In the genomic region with DNA sequence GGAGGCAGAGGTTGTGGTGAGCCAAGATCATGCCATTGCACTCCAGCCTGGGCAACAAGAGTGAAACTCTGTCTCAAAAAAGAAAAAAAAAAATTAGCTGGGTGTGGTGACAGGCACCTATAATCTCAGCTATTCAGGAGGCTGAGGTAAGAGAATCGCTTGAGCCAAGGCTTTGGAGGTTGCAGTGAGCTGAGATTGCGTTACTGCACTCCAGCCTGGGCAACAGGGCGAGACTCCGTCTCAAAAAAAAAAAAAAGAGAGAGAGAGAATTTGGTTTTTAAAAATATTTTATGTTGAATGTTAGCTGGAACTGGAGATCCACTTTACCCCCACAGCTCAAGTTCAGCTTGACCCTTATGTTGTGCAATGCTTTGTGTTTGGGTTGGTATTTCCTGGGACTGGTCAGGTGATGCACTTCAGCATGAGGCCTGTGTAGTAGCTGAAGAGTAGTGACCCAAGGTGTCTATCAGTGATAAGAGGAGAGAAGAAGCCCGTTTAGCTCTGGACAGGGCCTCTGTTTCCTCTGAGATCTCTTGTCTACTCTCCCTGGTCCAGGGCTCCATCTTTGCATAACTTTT, we compare ENCODE assay signal across 1 cellular context.
A peak's percentile ranks its signal among the peaks of the same experiment; 100 is the strongest.
TF ChIP-seq lines count a peak whose summit lies in the region.

No MANE protein-coding gene starts in this region.

TF ChIP-seq in HepG2, 621 proteins besides CTCF, POLR2A, EP300 and RAD21 (continued from another document and continues in another):
- TF ChIP-seq RARA (CRISPR knock-in tag; IDR thresholded peaks at IDR 0.05) (peak; percentile 85), SMYD3 (CRISPR knock-in tag; IDR thresholded peaks at IDR 0.05) (no peak), BCL6 (CRISPR knock-in tag; IDR thresholded peaks at IDR 0.05) (peak; percentile 67), CEBPG (CRISPR knock-in tag; IDR thresholded peaks at IDR 0.05) (peak; percentile 97), HMG20A (CRISPR knock-in tag; IDR thresholded peaks at IDR 0.05; ENCODE audit: borderline replicate concordance) (peak; percentile 47; the same call in 1 of the 2 replicates), NFKBIZ (CRISPR knock-in tag; IDR thresholded peaks at IDR 0.05) (no peak), ZNF614 (CRISPR knock-in tag; IDR thresholded peaks at IDR 0.05; ENCODE audit: borderline replicate concordance) (peak; percentile 67; the same call in 1 of the 2 replicates), FLYWCH1 (CRISPR knock-in tag; IDR thresholded peaks at IDR 0.05) (no peak), FOXP1 (IDR thresholded peaks at IDR 0.05) (no peak), FOXP1 (CRISPR knock-in tag; IDR thresholded peaks at IDR 0.05) (peak; percentile 57), SIX4 (CRISPR knock-in tag; IDR thresholded peaks at IDR 0.05) (0 out of 2 replicates have a peak, but pooled peaks have one; percentile 21), ZNF782 (CRISPR knock-in tag; IDR thresholded peaks at IDR 0.05; ENCODE audit: borderline replicate concordance) (no peak), HOXA3 (CRISPR knock-in tag; IDR thresholded peaks at IDR 0.05) (peak; percentile 33; the same call in 1 of the 2 replicates), ZMYM4 (CRISPR knock-in tag; IDR thresholded peaks at IDR 0.05) (peak; percentile 59; the same call in 1 of the 2 replicates), HNRNPUL1 (IDR thresholded peaks at IDR 0.05; ENCODE audit: low read depth, low read length) (no peak), SSRP1 (CRISPR knock-in tag; IDR thresholded peaks at IDR 0.05) (no peak), SAP130 (CRISPR knock-in tag; IDR thresholded peaks at IDR 0.05; ENCODE audit: low read depth) (peak; percentile 86), ZNF441 (CRISPR knock-in tag; IDR thresholded peaks at IDR 0.05; ENCODE audit: borderline replicate concordance) (no peak), TEAD3 (CRISPR knock-in tag; optimal IDR thresholded peaks at IDR 0.05; ENCODE audit: borderline replicate concordance) (peak; percentile 96), ZNF607 (CRISPR knock-in tag; IDR thresholded peaks at IDR 0.05; ENCODE audit: borderline replicate concordance) (peak; percentile 30; the same call in 1 of the 2 replicates), PHF21A (CRISPR knock-in tag; IDR thresholded peaks at IDR 0.05) (peak; percentile 38; the same call in 1 of the 2 replicates), FOXA1 (IDR thresholded peaks at IDR 0.05) (no peak), FOXA1 (CRISPR knock-in tag; IDR thresholded peaks at IDR 0.05) (0 out of 2 replicates have a peak, but pooled peaks have one; percentile 11), HNF4A (CRISPR knock-in tag; IDR thresholded peaks at IDR 0.05) (peak; percentile 61), FOXK1 (CRISPR knock-in tag; IDR thresholded peaks at IDR 0.05; ENCODE audit: borderline replicate concordance, low read depth) (peak; percentile 77; the same call in 1 of the 2 replicates), GATAD2A (CRISPR knock-in tag; IDR thresholded peaks at IDR 0.05) (peak; percentile 81), ZFY (CRISPR knock-in tag; IDR thresholded peaks at IDR 0.05) (peak; percentile 58), NFRKB (IDR thresholded peaks at IDR 0.05) (no peak), ELF4 (CRISPR knock-in tag; IDR thresholded peaks at IDR 0.05; ENCODE audit: borderline replicate concordance) (no peak), NCOA2 (CRISPR knock-in tag; IDR thresholded peaks at IDR 0.05) (peak; percentile 29; the same call in 1 of the 2 replicates), PPARG (CRISPR knock-in tag; conservative IDR thresholded peaks at IDR 0.05) (peak; percentile 51; the same call in 1 of the 2 replicates), TCF7 (IDR thresholded peaks at IDR 0.05; ENCODE audit: low read depth) (no peak), IRF2 (CRISPR knock-in tag; IDR thresholded peaks at IDR 0.05) (peak; percentile 62), ZKSCAN1 (IDR thresholded peaks at IDR 0.05; ENCODE audit: low read length) (no peak), ZNF382 (CRISPR knock-in tag; IDR thresholded peaks at IDR 0.05; ENCODE audit: borderline replicate concordance) (no peak), GZF1 (CRISPR knock-in tag; IDR thresholded peaks at IDR 0.05) (no peak), MED1 (CRISPR knock-in tag; IDR thresholded peaks at IDR 0.05) (peak; percentile 46), BORCS8-MEF2B (CRISPR knock-in tag; IDR thresholded peaks at IDR 0.05) (no peak), CEBPB (IDR thresholded peaks at IDR 0.05; ENCODE audit: borderline replicate concordance, low read depth, low read length) (peak; percentile 97), LCORL (IDR thresholded peaks at IDR 0.05) (no peak), LCORL (CRISPR knock-in tag; IDR thresholded peaks at IDR 0.05) (peak; percentile 85), KAT8 (CRISPR knock-in tag; IDR thresholded peaks at IDR 0.05) (peak; percentile 55; the same call in 1 of the 2 replicates)
- TF ChIP-seq, protein P1, sequence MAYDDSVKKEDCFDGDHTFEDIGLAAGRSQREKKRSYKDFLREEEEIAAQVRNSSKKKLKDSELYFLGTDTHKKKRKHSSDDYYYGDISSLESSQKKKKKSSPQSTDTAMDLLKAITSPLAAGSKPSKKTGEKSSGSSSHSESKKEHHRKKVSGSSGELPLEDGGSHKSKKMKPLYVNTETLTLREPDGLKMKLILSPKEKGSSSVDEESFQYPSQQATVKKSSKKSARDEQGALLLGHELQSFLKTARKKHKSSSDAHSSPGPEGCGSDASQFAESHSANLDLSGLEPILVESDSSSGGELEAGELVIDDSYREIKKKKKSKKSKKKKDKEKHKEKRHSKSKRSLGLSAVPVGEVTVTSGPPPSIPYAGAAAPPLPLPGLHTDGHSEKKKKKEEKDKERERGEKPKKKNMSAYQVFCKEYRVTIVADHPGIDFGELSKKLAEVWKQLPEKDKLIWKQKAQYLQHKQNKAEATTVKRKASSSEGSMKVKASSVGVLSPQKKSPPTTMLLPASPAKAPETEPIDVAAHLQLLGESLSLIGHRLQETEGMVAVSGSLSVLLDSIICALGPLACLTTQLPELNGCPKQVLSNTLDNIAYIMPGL (CRISPR knock-in tag; IDR thresholded peaks at IDR 0.05; ENCODE audit: borderline replicate concordance in 1 of 2, low read depth in 1 of 2), result no peak
- TF ChIP-seq, protein P2, sequence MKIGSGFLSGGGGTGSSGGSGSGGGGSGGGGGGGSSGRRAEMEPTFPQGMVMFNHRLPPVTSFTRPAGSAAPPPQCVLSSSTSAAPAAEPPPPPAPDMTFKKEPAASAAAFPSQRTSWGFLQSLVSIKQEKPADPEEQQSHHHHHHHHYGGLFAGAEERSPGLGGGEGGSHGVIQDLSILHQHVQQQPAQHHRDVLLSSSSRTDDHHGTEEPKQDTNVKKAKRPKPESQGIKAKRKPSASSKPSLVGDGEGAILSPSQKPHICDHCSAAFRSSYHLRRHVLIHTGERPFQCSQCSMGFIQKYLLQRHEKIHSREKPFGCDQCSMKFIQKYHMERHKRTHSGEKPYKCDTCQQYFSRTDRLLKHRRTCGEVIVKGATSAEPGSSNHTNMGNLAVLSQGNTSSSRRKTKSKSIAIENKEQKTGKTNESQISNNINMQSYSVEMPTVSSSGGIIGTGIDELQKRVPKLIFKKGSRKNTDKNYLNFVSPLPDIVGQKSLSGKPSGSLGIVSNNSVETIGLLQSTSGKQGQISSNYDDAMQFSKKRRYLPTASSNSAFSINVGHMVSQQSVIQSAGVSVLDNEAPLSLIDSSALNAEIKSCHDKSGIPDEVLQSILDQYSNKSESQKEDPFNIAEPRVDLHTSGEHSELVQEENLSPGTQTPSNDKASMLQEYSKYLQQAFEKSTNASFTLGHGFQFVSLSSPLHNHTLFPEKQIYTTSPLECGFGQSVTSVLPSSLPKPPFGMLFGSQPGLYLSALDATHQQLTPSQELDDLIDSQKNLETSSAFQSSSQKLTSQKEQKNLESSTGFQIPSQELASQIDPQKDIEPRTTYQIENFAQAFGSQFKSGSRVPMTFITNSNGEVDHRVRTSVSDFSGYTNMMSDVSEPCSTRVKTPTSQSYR (CRISPR knock-in tag; IDR thresholded peaks at IDR 0.05; ENCODE audit: borderline replicate concordance), result peak; percentile 68; the same call in 1 of the 2 replicates
- TF ChIP-seq, protein P3, sequence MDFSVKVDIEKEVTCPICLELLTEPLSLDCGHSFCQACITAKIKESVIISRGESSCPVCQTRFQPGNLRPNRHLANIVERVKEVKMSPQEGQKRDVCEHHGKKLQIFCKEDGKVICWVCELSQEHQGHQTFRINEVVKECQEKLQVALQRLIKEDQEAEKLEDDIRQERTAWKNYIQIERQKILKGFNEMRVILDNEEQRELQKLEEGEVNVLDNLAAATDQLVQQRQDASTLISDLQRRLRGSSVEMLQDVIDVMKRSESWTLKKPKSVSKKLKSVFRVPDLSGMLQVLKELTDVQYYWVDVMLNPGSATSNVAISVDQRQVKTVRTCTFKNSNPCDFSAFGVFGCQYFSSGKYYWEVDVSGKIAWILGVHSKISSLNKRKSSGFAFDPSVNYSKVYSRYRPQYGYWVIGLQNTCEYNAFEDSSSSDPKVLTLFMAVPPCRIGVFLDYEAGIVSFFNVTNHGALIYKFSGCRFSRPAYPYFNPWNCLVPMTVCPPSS (IDR thresholded peaks at IDR 0.05), result no peak
- TF ChIP-seq, protein P4, sequence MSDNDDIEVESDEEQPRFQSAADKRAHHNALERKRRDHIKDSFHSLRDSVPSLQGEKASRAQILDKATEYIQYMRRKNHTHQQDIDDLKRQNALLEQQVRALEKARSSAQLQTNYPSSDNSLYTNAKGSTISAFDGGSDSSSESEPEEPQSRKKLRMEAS (IDR thresholded peaks at IDR 0.05), result peak; percentile 33; the same call in 1 of the 2 replicates
- TF ChIP-seq, protein P5, sequence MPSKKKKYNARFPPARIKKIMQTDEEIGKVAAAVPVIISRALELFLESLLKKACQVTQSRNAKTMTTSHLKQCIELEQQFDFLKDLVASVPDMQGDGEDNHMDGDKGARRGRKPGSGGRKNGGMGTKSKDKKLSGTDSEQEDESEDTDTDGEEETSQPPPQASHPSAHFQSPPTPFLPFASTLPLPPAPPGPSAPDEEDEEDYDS (CRISPR knock-in tag; IDR thresholded peaks at IDR 0.05), result 0 out of 2 replicates have a peak, but pooled peaks have one; percentile 13
- TF ChIP-seq, protein P6, sequence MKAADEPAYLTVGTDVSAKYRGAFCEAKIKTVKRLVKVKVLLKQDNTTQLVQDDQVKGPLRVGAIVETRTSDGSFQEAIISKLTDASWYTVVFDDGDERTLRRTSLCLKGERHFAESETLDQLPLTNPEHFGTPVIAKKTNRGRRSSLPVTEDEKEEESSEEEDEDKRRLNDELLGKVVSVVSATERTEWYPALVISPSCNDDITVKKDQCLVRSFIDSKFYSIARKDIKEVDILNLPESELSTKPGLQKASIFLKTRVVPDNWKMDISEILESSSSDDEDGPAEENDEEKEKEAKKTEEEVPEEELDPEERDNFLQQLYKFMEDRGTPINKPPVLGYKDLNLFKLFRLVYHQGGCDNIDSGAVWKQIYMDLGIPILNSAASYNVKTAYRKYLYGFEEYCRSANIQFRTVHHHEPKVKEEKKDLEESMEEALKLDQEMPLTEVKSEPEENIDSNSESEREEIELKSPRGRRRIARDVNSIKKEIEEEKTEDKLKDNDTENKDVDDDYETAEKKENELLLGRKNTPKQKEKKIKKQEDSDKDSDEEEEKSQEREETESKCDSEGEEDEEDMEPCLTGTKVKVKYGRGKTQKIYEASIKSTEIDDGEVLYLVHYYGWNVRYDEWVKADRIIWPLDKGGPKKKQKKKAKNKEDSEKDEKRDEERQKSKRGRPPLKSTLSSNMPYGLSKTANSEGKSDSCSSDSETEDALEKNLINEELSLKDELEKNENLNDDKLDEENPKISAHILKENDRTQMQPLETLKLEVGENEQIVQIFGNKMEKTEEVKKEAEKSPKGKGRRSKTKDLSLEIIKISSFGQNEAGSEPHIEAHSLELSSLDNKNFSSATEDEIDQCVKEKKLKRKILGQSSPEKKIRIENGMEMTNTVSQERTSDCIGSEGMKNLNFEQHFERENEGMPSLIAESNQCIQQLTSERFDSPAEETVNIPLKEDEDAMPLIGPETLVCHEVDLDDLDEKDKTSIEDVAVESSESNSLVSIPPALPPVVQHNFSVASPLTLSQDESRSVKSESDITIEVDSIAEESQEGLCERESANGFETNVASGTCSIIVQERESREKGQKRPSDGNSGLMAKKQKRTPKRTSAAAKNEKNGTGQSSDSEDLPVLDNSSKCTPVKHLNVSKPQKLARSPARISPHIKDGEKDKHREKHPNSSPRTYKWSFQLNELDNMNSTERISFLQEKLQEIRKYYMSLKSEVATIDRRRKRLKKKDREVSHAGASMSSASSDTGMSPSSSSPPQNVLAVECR (CRISPR knock-in tag; IDR thresholded peaks at IDR 0.05; ENCODE audit: borderline replicate concordance), result peak; percentile 50; the same call in 1 of the 2 replicates
- TF ChIP-seq, protein P7, sequence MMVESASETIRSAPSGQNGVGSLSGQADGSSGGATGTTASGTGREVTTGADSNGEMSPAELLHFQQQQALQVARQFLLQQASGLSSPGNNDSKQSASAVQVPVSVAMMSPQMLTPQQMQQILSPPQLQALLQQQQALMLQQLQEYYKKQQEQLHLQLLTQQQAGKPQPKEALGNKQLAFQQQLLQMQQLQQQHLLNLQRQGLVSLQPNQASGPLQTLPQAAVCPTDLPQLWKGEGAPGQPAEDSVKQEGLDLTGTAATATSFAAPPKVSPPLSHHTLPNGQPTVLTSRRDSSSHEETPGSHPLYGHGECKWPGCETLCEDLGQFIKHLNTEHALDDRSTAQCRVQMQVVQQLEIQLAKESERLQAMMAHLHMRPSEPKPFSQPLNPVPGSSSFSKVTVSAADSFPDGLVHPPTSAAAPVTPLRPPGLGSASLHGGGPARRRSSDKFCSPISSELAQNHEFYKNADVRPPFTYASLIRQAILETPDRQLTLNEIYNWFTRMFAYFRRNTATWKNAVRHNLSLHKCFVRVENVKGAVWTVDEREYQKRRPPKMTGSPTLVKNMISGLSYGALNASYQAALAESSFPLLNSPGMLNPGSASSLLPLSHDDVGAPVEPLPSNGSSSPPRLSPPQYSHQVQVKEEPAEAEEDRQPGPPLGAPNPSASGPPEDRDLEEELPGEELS (CRISPR knock-in tag; IDR thresholded peaks at IDR 0.05), result peak; percentile 68
- TF ChIP-seq, protein P8, sequence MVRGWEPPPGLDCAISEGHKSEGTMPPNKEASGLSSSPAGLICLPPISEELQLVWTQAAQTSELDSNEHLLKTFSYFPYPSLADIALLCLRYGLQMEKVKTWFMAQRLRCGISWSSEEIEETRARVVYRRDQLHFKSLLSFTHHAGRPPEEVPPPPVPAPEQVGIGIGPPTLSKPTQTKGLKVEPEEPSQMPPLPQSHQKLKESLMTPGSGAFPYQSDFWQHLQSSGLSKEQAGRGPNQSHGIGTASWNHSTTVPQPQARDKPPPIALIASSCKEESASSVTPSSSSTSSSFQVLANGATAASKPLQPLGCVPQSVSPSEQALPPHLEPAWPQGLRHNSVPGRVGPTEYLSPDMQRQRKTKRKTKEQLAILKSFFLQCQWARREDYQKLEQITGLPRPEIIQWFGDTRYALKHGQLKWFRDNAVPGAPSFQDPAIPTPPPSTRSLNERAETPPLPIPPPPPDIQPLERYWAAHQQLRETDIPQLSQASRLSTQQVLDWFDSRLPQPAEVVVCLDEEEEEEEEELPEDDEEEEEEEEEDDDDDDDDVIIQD (CRISPR knock-in tag; IDR thresholded peaks at IDR 0.05; ENCODE audit: low read depth), result peak; percentile 68; the same call in 1 of the 2 replicates
- TF ChIP-seq, protein P9, sequence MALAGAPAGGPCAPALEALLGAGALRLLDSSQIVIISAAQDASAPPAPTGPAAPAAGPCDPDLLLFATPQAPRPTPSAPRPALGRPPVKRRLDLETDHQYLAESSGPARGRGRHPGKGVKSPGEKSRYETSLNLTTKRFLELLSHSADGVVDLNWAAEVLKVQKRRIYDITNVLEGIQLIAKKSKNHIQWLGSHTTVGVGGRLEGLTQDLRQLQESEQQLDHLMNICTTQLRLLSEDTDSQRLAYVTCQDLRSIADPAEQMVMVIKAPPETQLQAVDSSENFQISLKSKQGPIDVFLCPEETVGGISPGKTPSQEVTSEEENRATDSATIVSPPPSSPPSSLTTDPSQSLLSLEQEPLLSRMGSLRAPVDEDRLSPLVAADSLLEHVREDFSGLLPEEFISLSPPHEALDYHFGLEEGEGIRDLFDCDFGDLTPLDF (CRISPR knock-in tag; IDR thresholded peaks at IDR 0.05), result no peak
